In genomic region chr17:64507418-64507766, GRCh38 we compare ENCODE assay signal across 8 cellular contexts. TPM values are rescaled to one million over a fixed set of nuclear protein-coding genes. Genes with fewer than 3 reads are reported as not detected.
DNase-seq lines count a peak whose midpoint lies in the region; ATAC-seq and TF ChIP-seq lines count a peak whose summit lies in the region.

No MANE protein-coding gene starts in this region.

- ATAC-seq in GM18909 (IDR thresholded peaks at IDR 0.05; ENCODE audit: poor library complexity, unreplicated experiment) (peak; percentile 23), HG03571 (IDR thresholded peaks at IDR 0.05; ENCODE audit: unreplicated experiment) (peak; percentile 17), HG03139 (IDR thresholded peaks at IDR 0.05; ENCODE audit: unreplicated experiment) (no peak)
- peak; percentile 40 to 45 for ATAC-seq in naive thymus-derived CD8-positive, alpha-beta T cell

- peaks cover 90% of the 10 kb centered on the region for H3K36me3 Mint-ChIP-seq in activated T-cell treated with anti-CD3 and anti-CD28 coated beads, Interleukin-2, amount 50 U/mL, for 24 hours (ENCODE audit: low read depth)
- H3K36me3 Mint-ChIP-seq in naive thymus-derived CD8-positive, alpha-beta T cell: peaks cover 23 to 77% (median 36%) of the 10 kb centered on the region in 3 donors

- DNase-seq in NCI-H748 (lab: John Stamatoyannopoulos, UW; ENCODE audit: unreplicated experiment): peak; percentile 75
- peak; percentile 35 for DNase-seq in activated T-cell treated with anti-CD3 and anti-CD28 coated beads, Interleukin-2, amount 50 U/mL, for 24 hours
- DNase-seq in fibroblast of mammary gland (ENCODE audit: low read depth): peak; percentile 75
- peak in 9 of 10 donors; percentile 17 to 78 (median 51) for DNase-seq in naive thymus-derived CD8-positive, alpha-beta T cell

- POLR2A ChIA-PET in naive thymus-derived CD8-positive, alpha-beta T cell (lab: Charles Lee): interaction anchor here (0.6 to 4.9 kb wide), 40 partner anchors 8 to 885 kb away, joined by 3 to 233 read pairs (median 5); partner anchors contain the start of genes ICAM2, LIMD2, LRRC37A3 and MAP3K3

- peak; percentile 75 for TF ChIP-seq CTCF in C4-2B (conservative IDR thresholded peaks at IDR 0.05)
- peak; percentile 55 for TF ChIP-seq CTCF in fibroblast of mammary gland (conservative IDR thresholded peaks at IDR 0.05; ENCODE audit: control insufficient read depth, insufficient read depth, low read depth, low read length)

- peak overlapping the region; percentile 98 for H3K4me3 Mint-ChIP-seq in activated T-cell treated with anti-CD3 and anti-CD28 coated beads, Interleukin-2, amount 50 U/mL, for 24 hours
- H3K4me3 Mint-ChIP-seq in naive thymus-derived CD8-positive, alpha-beta T cell: peak overlapping the region; percentile 98 to 100 (median 100)

- H3K27me3 Mint-ChIP-seq in activated T-cell treated with anti-CD3 and anti-CD28 coated beads, Interleukin-2, amount 50 U/mL, for 24 hours: no peaks in the 10 kb centered on the region
- H3K27me3 Mint-ChIP-seq in naive thymus-derived CD8-positive, alpha-beta T cell: peaks cover 0 to 6% (median 0%) of the 10 kb centered on the region in 5 donors

- peaks cover 48% of the 10 kb centered on the region for H3K4me1 Mint-ChIP-seq in activated T-cell treated with anti-CD3 and anti-CD28 coated beads, Interleukin-2, amount 50 U/mL, for 24 hours (ENCODE audit: low read depth)
- peaks cover 28 to 78% (median 54%) of the 10 kb centered on the region in 4 donors for H3K4me1 Mint-ChIP-seq in naive thymus-derived CD8-positive, alpha-beta T cell

- peak overlapping the region; percentile 100 for H3K4me3 ChIP-seq in fibroblast of mammary gland (ENCODE audit: control insufficient read depth, low read depth, low read length)

- no peaks in the 10 kb centered on the region for H3K9me3 Mint-ChIP-seq in activated T-cell treated with anti-CD3 and anti-CD28 coated beads, Interleukin-2, amount 50 U/mL, for 24 hours
- H3K9me3 Mint-ChIP-seq in naive thymus-derived CD8-positive, alpha-beta T cell: peaks cover 0 to 6% (median 0%) of the 10 kb centered on the region in 9 donors

- peak overlapping the region; percentile 100 for H3K27ac Mint-ChIP-seq in activated T-cell treated with anti-CD3 and anti-CD28 coated beads, Interleukin-2, amount 50 U/mL, for 24 hours
- peak overlapping the region; percentile 99 to 100 (median 100) for H3K27ac Mint-ChIP-seq in naive thymus-derived CD8-positive, alpha-beta T cell

- H3K27ac ChIP-seq in C4-2B: peak overlapping the region; percentile 98

RNA-seq across cellular contexts. Expression of gene CEP95, which starts 0.6 kb away (rescaled TPM):
- total RNA-seq in naive thymus-derived CD8-positive, alpha-beta T cell: 100 to 1,000 TPM; 143 to 153 TPM
- 10 to 100 TPM in 1 of 3 donors, 1 to 10 TPM in 2; 8.6 to 20.1 (median 9.0) TPM for polyA plus RNA-seq in naive thymus-derived CD8-positive, alpha-beta T cell

RNA-seq across cellular contexts. Expression of gene DDX5, which starts 1.3 kb away (rescaled TPM):
- 1,000 to 10,000 TPM; 2,287 to 2,312 TPM for total RNA-seq in naive thymus-derived CD8-positive, alpha-beta T cell
- polyA plus RNA-seq in naive thymus-derived CD8-positive, alpha-beta T cell: 1,000 to 10,000 TPM; 1,055 to 1,400 (median 1,067) TPM

RNA-seq across cellular contexts. Expression of gene POLG2, which starts 10.5 kb away (rescaled TPM):
- total RNA-seq in naive thymus-derived CD8-positive, alpha-beta T cell: 10 to 100 TPM; 72.3 to 76.0 TPM
- 1 to 10 TPM; 6.4 to 8.6 (median 7.1) TPM for polyA plus RNA-seq in naive thymus-derived CD8-positive, alpha-beta T cell

RNA-seq across cellular contexts. Expression of gene MILR1, which starts 58.5 kb away (rescaled TPM):
- total RNA-seq in naive thymus-derived CD8-positive, alpha-beta T cell: not detected
- polyA plus RNA-seq in naive thymus-derived CD8-positive, alpha-beta T cell: not detected
